Comparison of ENCODE assay signal across 8 cellular contexts in the genomic region with DNA sequence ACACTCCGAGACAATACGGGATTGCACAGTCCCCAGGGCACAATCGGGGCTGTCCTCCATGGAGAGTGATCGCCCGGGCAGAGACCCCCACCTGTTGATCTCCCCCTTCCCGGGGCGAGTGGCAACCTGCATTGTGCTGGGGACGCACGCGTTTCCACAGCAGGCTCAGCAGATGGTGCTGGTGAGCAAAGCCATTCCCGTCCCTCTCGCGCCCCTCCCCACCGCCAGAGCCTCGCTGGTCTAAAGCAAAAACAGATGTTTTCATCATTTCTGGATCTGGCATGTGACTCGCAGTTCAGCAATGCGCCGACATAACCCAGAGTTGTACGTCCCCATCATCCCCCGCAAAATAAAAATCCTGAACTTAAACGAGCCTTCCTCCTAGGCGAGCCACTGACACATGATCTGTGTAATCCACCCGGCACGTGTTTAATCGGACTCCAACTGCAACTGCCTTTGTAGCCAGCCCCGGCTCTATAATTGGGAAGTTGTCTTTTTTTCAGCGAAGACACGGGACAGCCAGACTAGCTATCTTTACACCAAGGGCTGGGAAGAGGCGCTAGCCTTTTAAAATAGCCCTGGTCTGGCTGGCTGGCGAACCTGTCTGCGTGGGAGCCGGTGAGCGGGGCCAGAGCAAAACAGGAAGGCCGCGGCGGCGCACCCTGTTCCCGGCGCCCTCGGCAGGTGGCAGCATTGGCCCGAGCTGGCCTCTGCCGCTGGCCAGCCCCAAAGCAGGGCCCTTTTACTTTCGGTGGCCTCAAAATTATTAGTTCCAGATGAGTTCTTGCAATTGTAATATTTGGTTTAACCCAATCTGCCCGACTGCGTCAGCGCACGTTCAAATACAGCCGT.
DNase-seq lines count a peak whose midpoint lies in the region; ATAC-seq and TF ChIP-seq lines count a peak whose summit lies in the region.

No MANE protein-coding gene starts in this region.

- H3K4me2 ChIP-seq in IMR-90 (ENCODE audit: low read depth, low read length) (peak overlapping the region; percentile 73), fibroblast of lung (ENCODE audit: extremely low read depth, insufficient read depth, low read length) (peak overlapping the region; percentile 98)

- H3K4ac ChIP-seq in IMR-90 (ENCODE audit: low read depth, low read length): peak overlapping the region; percentile 87

- H3K27me3 Mint-ChIP-seq in activated T-helper 17 cell treated with anti-CD3 and anti-CD28 coated beads, Interleukin-2, amount 50 U/mL, for 72 hours: no peaks in the 10 kb centered on the region
- peaks cover 0 to 25% (median 0%) of the 10 kb centered on the region in 5 donors for H3K27me3 Mint-ChIP-seq in naive thymus-derived CD4-positive, alpha-beta T cell
- peaks cover 10% of the 10 kb centered on the region for H3K27me3 Mint-ChIP-seq in stimulated activated memory B cell treated with anti-CD40 and anti-IgM and Interleukin-4, amounts not matched to agents 10 μg/mL and 1 μg/mL and 100 μg/mL, for 72 hours

- H2BK120ac ChIP-seq in IMR-90 (ENCODE audit: low read depth, low read length): peak overlapping the region; percentile 97

- peak overlapping the region; percentile 90 for H2AK5ac ChIP-seq in IMR-90 (ENCODE audit: low read depth, low read length)

- H3K79me2 ChIP-seq in fibroblast of lung (ENCODE audit: control insufficient read depth, insufficient read depth, low read length): no peaks in the 10 kb centered on the region

- dilution Hi-C loops in IMR-90 (cut with HindIII; ENCODE audit: low sequenced_read_pairs, unreplicated experiment): no loop called here

- H3K4me1 ChIP-seq in IMR-90 (ENCODE audit: control insufficient read depth, insufficient read depth, low read length) (peaks cover 28% of the 10 kb centered on the region), Peyer's patch (peaks cover 0 to 11% (median 0%) of the 10 kb centered on the region in 4 donors), fibroblast of lung (ENCODE audit: control insufficient read depth, extremely low read depth, insufficient read depth, low read length) (peaks cover 16% of the 10 kb centered on the region)
- peaks cover 12 to 13% of the 10 kb centered on the region in 2 donors for H3K4me1 ChIP-seq in naive thymus-derived CD4-positive, alpha-beta T cell (ENCODE audit: control insufficient read depth in 2 of 2, insufficient read depth in 2 of 2, low read length in 2 of 2)

- WGBS in IMR-90 (ENCODE audit: extremely low coverage in 2 of 2, insufficient read length in 1 of 2), 2 experiments: 0% methylated on average over 12 of the region's 48 CpGs; no CpG with 5 or more reads in 1 of the 2 experiments

- H3K36me3 ChIP-seq in IMR-90 (ENCODE audit: control insufficient read depth, insufficient read depth, low read length) (no peaks in the 10 kb centered on the region), Peyer's patch (no peaks in the 10 kb centered on the region), fibroblast of lung (ENCODE audit: control insufficient read depth, insufficient read depth, low read length) (no peaks in the 10 kb centered on the region)
- no peaks in the 10 kb centered on the region for H3K36me3 ChIP-seq in naive thymus-derived CD4-positive, alpha-beta T cell (ENCODE audit: control insufficient read depth in 2 of 3, insufficient read depth in 3 of 3, low read length in 3 of 3)

- peak overlapping the region; percentile 98 for H4K91ac ChIP-seq in IMR-90 (ENCODE audit: insufficient read depth, low read depth, low read length)

- H3K9me3 Mint-ChIP-seq in activated T-helper 17 cell treated with anti-CD3 and anti-CD28 coated beads, Interleukin-2, amount 50 U/mL, for 72 hours: no peaks in the 10 kb centered on the region
- peaks cover 0 to 2% (median 0%) of the 10 kb centered on the region in 11 donors for H3K9me3 Mint-ChIP-seq in naive thymus-derived CD4-positive, alpha-beta T cell
- no peaks in the 10 kb centered on the region for H3K9me3 Mint-ChIP-seq in stimulated activated memory B cell treated with anti-CD40 and anti-IgM and Interleukin-4, amounts not matched to agents 10 μg/mL and 1 μg/mL and 100 μg/mL, for 72 hours

- peak overlapping the region; percentile 88 for H3K27ac Mint-ChIP-seq in activated T-helper 17 cell treated with anti-CD3 and anti-CD28 coated beads, Interleukin-2, amount 50 U/mL, for 72 hours
- H3K27ac Mint-ChIP-seq in naive thymus-derived CD4-positive, alpha-beta T cell: peak overlapping the region; percentile 10 to 90 (median 60)
- peak overlapping the region; percentile 56 for H3K27ac Mint-ChIP-seq in stimulated activated memory B cell treated with anti-CD40 and anti-IgM and Interleukin-4, amounts not matched to agents 10 μg/mL and 1 μg/mL and 100 μg/mL, for 72 hours

- H3K27ac ChIP-seq in IMR-90 (ENCODE audit: insufficient read depth, low read length) (peak overlapping the region; percentile 97), Peyer's patch (peak overlapping the region; percentile 65 to 91 (median 74)), fibroblast of lung (ENCODE audit: insufficient read depth, low read length) (peak overlapping the region; percentile 99)
- H3K27ac ChIP-seq in naive thymus-derived CD4-positive, alpha-beta T cell (ENCODE audit: low read depth, low read length): peak overlapping the region; percentile 48

- H4K8ac ChIP-seq in IMR-90 (ENCODE audit: low read depth in 2 of 2, low read length in 2 of 2): peak overlapping the region; percentile 87 to 95

- H3K4me3 Mint-ChIP-seq in activated T-helper 17 cell treated with anti-CD3 and anti-CD28 coated beads, Interleukin-2, amount 50 U/mL, for 72 hours: peak overlapping the region; percentile 87
- H3K4me3 Mint-ChIP-seq in naive thymus-derived CD4-positive, alpha-beta T cell: peak overlapping the region; percentile 76 to 94 (median 86)
- H3K4me3 Mint-ChIP-seq in stimulated activated memory B cell treated with anti-CD40 and anti-IgM and Interleukin-4, amounts not matched to agents 10 μg/mL and 1 μg/mL and 100 μg/mL, for 72 hours: peak overlapping the region; percentile 73

- H3K14ac ChIP-seq in IMR-90 (replicated peaks; ENCODE audit: low read depth, low read length): peak overlapping the region; percentile 93

- peak; percentile 93 for ATAC-seq in GM21529 (IDR thresholded peaks at IDR 0.05; ENCODE audit: unreplicated experiment)
- ATAC-seq in IMR-90 (ENCODE audit: low read depth): peak; percentile 88
- ATAC-seq in activated T-helper 17 cell treated with anti-CD3 and anti-CD28 coated beads, Interleukin-2, amount 50 U/mL, for 72 hours (replicated peaks): peak; percentile 92
- peak; percentile 87 for ATAC-seq in naive thymus-derived CD4-positive, alpha-beta T cell
- ATAC-seq in stimulated activated memory B cell treated with anti-CD40 and anti-IgM and Interleukin-4, amounts not matched to agents 10 μg/mL and 1 μg/mL and 100 μg/mL, for 72 hours: peak; percentile 92

- peak overlapping the region; percentile 89 for H2AK9ac ChIP-seq in IMR-90 (replicated peaks; ENCODE audit: low read depth, low read length, poor library complexity)

- H2AFZ ChIP-seq in IMR-90 (replicated peaks; ENCODE audit: low read length, poor library complexity) (peak overlapping the region; percentile 88), fibroblast of lung (ENCODE audit: low read length) (peak overlapping the region; percentile 65)

- peaks cover 13 to 40% of the 10 kb centered on the region in 2 experiments; a peak in 3 of 4 replicates for H3K79me1 ChIP-seq in IMR-90 (ENCODE audit: low read depth in 1 of 2, low read length in 2 of 2)

- H3K4me1 Mint-ChIP-seq in activated T-helper 17 cell treated with anti-CD3 and anti-CD28 coated beads, Interleukin-2, amount 50 U/mL, for 72 hours: peaks cover 9% of the 10 kb centered on the region
- peaks cover 15 to 34% (median 26%) of the 10 kb centered on the region in 7 donors for H3K4me1 Mint-ChIP-seq in naive thymus-derived CD4-positive, alpha-beta T cell
- H3K4me1 Mint-ChIP-seq in stimulated activated memory B cell treated with anti-CD40 and anti-IgM and Interleukin-4, amounts not matched to agents 10 μg/mL and 1 μg/mL and 100 μg/mL, for 72 hours: peaks cover 15% of the 10 kb centered on the region

- H4K5ac ChIP-seq in IMR-90 (ENCODE audit: low read depth, low read length): peak overlapping the region; percentile 80

- peak overlapping the region; percentile 95 for H3K56ac ChIP-seq in IMR-90 (ENCODE audit: extremely low read depth, insufficient read depth, low read length)

- H3K9me3 ChIP-seq in IMR-90 (ENCODE audit: control insufficient read depth, insufficient read depth, low read length): no peaks in the 10 kb centered on the region
- H3K9me3 ChIP-seq in Peyer's patch: no peaks in the 10 kb centered on the region
- no peaks in the 10 kb centered on the region for H3K9me3 ChIP-seq in fibroblast of lung (ENCODE audit: control insufficient read depth, insufficient read depth, low read depth, low read length)
- H3K9me3 ChIP-seq in naive thymus-derived CD4-positive, alpha-beta T cell (ENCODE audit: control insufficient read depth in 2 of 3, low read length in 3 of 3): no peaks in the 10 kb centered on the region

- H2BK20ac ChIP-seq in IMR-90 (ENCODE audit: low read depth, low read length): peak overlapping the region; percentile 95

- peak; percentile 51 for DNase-seq in DMS153 (lab: John Stamatoyannopoulos, UW)
- DNase-seq in IMR-90: peak; percentile 99
- peak; percentile 56 to 88 (median 85) for DNase-seq in Peyer's patch
- peak; percentile 97 to 98 for DNase-seq in fibroblast of lung (ENCODE audit: low read depth in 2 of 2)
- peak; percentile 37 to 76 (median 62) for DNase-seq in naive thymus-derived CD4-positive, alpha-beta T cell

- H2BK5ac ChIP-seq in IMR-90 (ENCODE audit: low read depth, low read length, poor library complexity, severe bottlenecking): peak overlapping the region; percentile 90

- CTCF ChIA-PET in IMR-90 (lab: Yijun Ruan, JAX): interaction anchor here (0.5 to 2.7 kb wide), 17 partner anchors 21 to 850 kb away, joined by 3 to 9 read pairs (median 4); no protein-coding TSS in a partner anchor
- CTCF ChIA-PET in naive thymus-derived CD4-positive, alpha-beta T cell (lab: Charles Lee): interaction anchor here (0.6 to 3.2 kb wide), 5 partner anchors 11 to 856 kb away, joined by 3 to 12 read pairs (median 3); no protein-coding TSS in a partner anchor

- BruUV-seq in IMR-90 (replicated peaks; lab: Mats Ljungman, UMichigan): TSS peak; percentile 76

- H3K9me1 ChIP-seq in IMR-90 (ENCODE audit: insufficient read depth, low read length): peaks cover 12% of the 10 kb centered on the region

- intact Hi-C loops in IMR-90 (cut with micrococcal nuclease): loop anchor here (1.0 to 2.0 kb wide), 8 partner anchors 61 to 850 kb away; no protein-coding TSS in a partner anchor
- intact Hi-C loops in naive thymus-derived CD4-positive, alpha-beta T cell (cut with micrococcal nuclease): loop anchor here (1.0 to 2.0 kb wide), 3 partner anchors 548 to 925 kb away; no protein-coding TSS in a partner anchor

- POLR2A ChIA-PET in IMR-90 (lab: Charles Lee; ENCODE audit: unreplicated experiment): interaction anchor here (0.9 to 1.1 kb wide), 3 partner anchors 11 to 64 kb away, joined by 3 to 7 read pairs (median 5); no protein-coding TSS in a partner anchor
- POLR2A ChIA-PET in naive thymus-derived CD4-positive, alpha-beta T cell (lab: Charles Lee): no interaction called here

- TF ChIP-seq CTCF in IMR-90 (conservative IDR thresholded peaks at IDR 0.05; ENCODE audit: low read depth, low read length) (peak; percentile 97), Peyer's patch (IDR thresholded peaks at IDR 0.05) (peak; percentile 37 to 81 (median 74)), fibroblast of lung (conservative IDR thresholded peaks at IDR 0.05 in 1 of 2, IDR thresholded peaks at IDR 0.05 in 1 of 2; ENCODE audit: low read depth in 1 of 2, low read length in 2 of 2) (peak; percentile 78 to 86)

- H4K20me1 ChIP-seq in IMR-90 (ENCODE audit: insufficient read depth, low read length): no peaks in the 10 kb centered on the region
- no peaks in the 10 kb centered on the region for H4K20me1 ChIP-seq in fibroblast of lung (ENCODE audit: control insufficient read depth, extremely low read depth, insufficient read depth, low read length)

- H3K9ac ChIP-seq in IMR-90 (ENCODE audit: low read depth, low read length): peak overlapping the region; percentile 74
- H3K9ac ChIP-seq in fibroblast of lung (ENCODE audit: insufficient read depth, low read length): peak overlapping the region; percentile 82

- no peaks in the 10 kb centered on the region for H3K36me3 Mint-ChIP-seq in activated T-helper 17 cell treated with anti-CD3 and anti-CD28 coated beads, Interleukin-2, amount 50 U/mL, for 72 hours (ENCODE audit: low read depth)
- H3K36me3 Mint-ChIP-seq in naive thymus-derived CD4-positive, alpha-beta T cell: peaks cover 0 to under 1% (median 0%) of the 10 kb centered on the region in 5 donors
- no peaks in the 10 kb centered on the region for H3K36me3 Mint-ChIP-seq in stimulated activated memory B cell treated with anti-CD40 and anti-IgM and Interleukin-4, amounts not matched to agents 10 μg/mL and 1 μg/mL and 100 μg/mL, for 72 hours

- H3K18ac ChIP-seq in IMR-90 (ENCODE audit: low read depth, low read length): peak overlapping the region; percentile 97

- peak; percentile 99 for TF ChIP-seq RAD21 in IMR-90 (IDR thresholded peaks at IDR 0.05; ENCODE audit: low read length)

- in situ Hi-C loops in IMR-90 (cut with MboI; ENCODE audit: low sequenced_read_pairs): loop anchor here (5.0 kb wide), 1 partner anchor 552 kb away; no protein-coding TSS in a partner anchor

- H3K27me3 ChIP-seq in IMR-90 (ENCODE audit: control insufficient read depth, insufficient read depth, low read length) (no peaks in the 10 kb centered on the region), Peyer's patch (no peaks in the 10 kb centered on the region), fibroblast of lung (ENCODE audit: control insufficient read depth, insufficient read depth, low read length) (no peaks in the 10 kb centered on the region)
- H3K27me3 ChIP-seq in naive thymus-derived CD4-positive, alpha-beta T cell (ENCODE audit: control insufficient read depth in 2 of 2, insufficient read depth in 2 of 2, low read length in 2 of 2): no peaks in the 10 kb centered on the region

- peak overlapping the region; percentile 85 for H3K23ac ChIP-seq in IMR-90 (ENCODE audit: low read depth, low read length)

- peak overlapping the region; percentile 90; the same call in 2 of the 3 replicates for H2BK15ac ChIP-seq in IMR-90 (ENCODE audit: low read depth, low read length)

- TF ChIP-seq POLR2A in IMR-90 (IDR thresholded peaks at IDR 0.05; ENCODE audit: low read depth, low read length) (peak; percentile 64; the same call in 1 of the 2 replicates), Peyer's patch (IDR thresholded peaks at IDR 0.05) (no peak)

- peak overlapping the region; percentile 28 for H3K4me3 ChIP-seq in IMR-90 (ENCODE audit: insufficient read depth, low read depth, low read length)
- peak overlapping the region; percentile 30 to 61 (median 48) for H3K4me3 ChIP-seq in Peyer's patch
- H3K4me3 ChIP-seq in fibroblast of lung (replicated peaks in 1 of 4; ENCODE audit: control extremely low read depth in 1 of 4, insufficient read depth in 1 of 4, low read depth in 3 of 4, low read length in 4 of 4): peak overlapping the region; percentile 45 to 60 (median 50)
- H3K4me3 ChIP-seq in naive thymus-derived CD4-positive, alpha-beta T cell (ENCODE audit: low read length): peak overlapping the region; percentile 81

Comparison
In these comparisons a context has a peak if more than half of its experiments do, and no peak if none do; other contexts are left out.
1. Peak in every context shown above with its lines: DNase-seq, ATAC-seq, H3K4me3 ChIP-seq and H3K27ac ChIP-seq.
2. H3K27ac ChIP-seq: peak in every context shown above with its lines; median percentile 99 in fibroblast of lung; 97 in IMR-90; 74 in Peyer's patch; 48 in naive thymus-derived CD4-positive, alpha-beta T cell.
3. H3K4me3 ChIP-seq: peak in every context shown above with its lines; median percentile 81 in naive thymus-derived CD4-positive, alpha-beta T cell; 50 in fibroblast of lung; 48 in Peyer's patch; 28 in IMR-90.